29 cellular contexts compared by ENCODE assay signal in genomic region chr3:126562737-126563276, GRCh38.
"Had no signal": no experiment of that assay in that cellular context is flagged by ENCODE, and none has a peak within 500 bp of the region (broad histone marks: within the 10 kb centered on the region; RNA-seq: fewer than 3 reads in every experiment).

No MANE protein-coding gene starts in this region.

- DNase-seq: activated effector memory CD4-positive, alpha-beta T cell treated with anti-CD3 and anti-CD28 coated beads, Interleukin-2, amount 50 U/mL, for 16 hours; activated effector memory CD4-positive, alpha-beta T cell treated with Interleukin-2 at 50 U/mL for 16 hours; activated gamma-delta T cell; activated gamma-delta T cell treated with Interleukin-2 at 50 U/mL for 16 hours; activated naive CD4-positive, alpha-beta T cell; activated naive CD4-positive, alpha-beta T cell treated with anti-CD3 and anti-CD28 coated beads for 36 hours; activated naive CD4-positive, alpha-beta T cell treated with anti-CD3 and anti-CD28 coated beads, Interleukin-2, amount 10 ng/mL, durations not matched to agents 7 days and 5 days; activated naive CD4-positive, alpha-beta T cell treated with anti-CD3 and anti-CD28 coated beads, Interleukin-2, amount 50 U/mL, for 16 hours; activated naive CD4-positive, alpha-beta T cell treated with Interleukin-2 at 50 U/mL for 16 hours; activated naive CD8-positive, alpha-beta T cell treated with anti-CD3 and anti-CD28 coated beads for 36 hours; activated naive CD8-positive, alpha-beta T cell treated with anti-CD3 and anti-CD28 coated beads, Interleukin-2, amount 10 ng/mL, durations not matched to agents 7 days and 5 days; activated naive CD8-positive, alpha-beta T cell treated with anti-CD3 and anti-CD28 coated beads, Interleukin-2, amount 50 U/mL, for 24 hours; activated T-cell treated with anti-CD3 and anti-CD28 coated beads, Interleukin-2, amount 50 U/mL, for 24 hours; activated T-cell treated with anti-CD3 and anti-CD28 coated beads, Interleukin-2, amount 50 U/mL, for 4 hours; activated T-cell treated with anti-CD3 and anti-CD28 coated beads, Interleukin-2, amount 50 U/mL, for 48 hours; activated T-cell treated with anti-CD3 and anti-CD28 coated beads, Interleukin-2, amount 50 U/mL, for 72 hours; adrenal gland; amniotic stem cell; amygdala; anterior cingulate cortex; aorta; body of pancreas; brain microvascular endothelial cell; caudate nucleus; central memory CD4-positive, alpha-beta T cell; cerebellar nuclear complex had no signal

- H3K27ac ChIP-seq: adrenal gland, ascending aorta, body of pancreas, brain microvascular endothelial cell, breast epithelium, cardiac muscle cell had no signal

- H3K4me3 ChIP-seq: adrenal gland, ascending aorta, body of pancreas, breast epithelium, cardiac muscle cell had no signal

- H3K4me1 ChIP-seq: adrenal gland, ascending aorta, body of pancreas, breast epithelium had no signal

- H3K36me3 ChIP-seq: adrenal gland, ascending aorta, brain microvascular endothelial cell, breast epithelium, cardiac muscle cell had no signal
